8 cellular contexts compared by ENCODE assay signal in genomic region chr4:85127653-85128052, GRCh38.
A peak's percentile ranks its signal among the peaks of the same experiment; 100 is the strongest.
DNase-seq lines count a peak whose midpoint lies in the region; ATAC-seq and TF ChIP-seq lines count a peak whose summit lies in the region.

No MANE protein-coding gene starts in this region.

- no TSS peak for BruUV-seq in MCF 10A (replicated peaks; lab: Mats Ljungman, UMichigan)

- H3K4me1 ChIP-seq in breast epithelium (no peaks in the 10 kb centered on the region), GM23338 (ENCODE audit: insufficient read depth) (peaks cover 34% of the 10 kb centered on the region), lower lobe of right lung (no peaks in the 10 kb centered on the region)

- CTCF ChIA-PET in MCF 10A (lab: Yijun Ruan, JAX): interaction anchor here (0.5 to 1.1 kb wide), 5 partner anchors 10 to 921 kb away, joined by 3 to 5 read pairs (median 3); no protein-coding TSS in a partner anchor

- DNase-seq in MCF 10A (ENCODE audit: unreplicated experiment) (peak; percentile 35), breast epithelium (ENCODE audit: low spot score in 2 of 2) (no peak), GM23338 (ENCODE audit: low spot score) (peak; percentile 81), astrocyte of the spinal cord (ENCODE audit: low read depth, low spot score) (peak; percentile 22), lower lobe of right lung (no peak), medulla oblongata (ENCODE audit: extremely low spot score) (no peak), NCI-H526 treated with DMSO at 0.1 percent for 48 hours (lab: John Stamatoyannopoulos, UW) (no peak)

- ATAC-seq in GM23338 (peak; percentile 95), lower lobe of right lung (peak in 1 of 2 donors; percentile 48)

- H2AFZ ChIP-seq in GM23338: peak overlapping the region; percentile 80

- intact Hi-C loops in MCF 10A (cut with micrococcal nuclease) (no loop called here), breast epithelium (cut with DNase I; ENCODE audit: low total_unique reads) (no loop called here), lower lobe of right lung (cut with DNase I) (no loop called here)

- TF ChIP-seq POLR2A in breast epithelium (IDR thresholded peaks at IDR 0.05): no peak

- H3K27ac Mint-ChIP-seq in MCF 10A (ENCODE audit: low read depth, unreplicated experiment) (no peak overlapping the region), GM23338 (no peak overlapping the region)

- H3K27me3 ChIP-seq in breast epithelium: no peaks in the 10 kb centered on the region
- no peaks in the 10 kb centered on the region for H3K27me3 ChIP-seq in GM23338 (ENCODE audit: insufficient read depth)
- H3K27me3 ChIP-seq in lower lobe of right lung (ENCODE audit: low read depth): no peaks in the 10 kb centered on the region

- POLR2A ChIA-PET in MCF 10A (lab: Yijun Ruan, JAX): interaction anchor here (0.9 kb wide), 1 partner anchor 591 kb away, joined by 3 read pairs; no protein-coding TSS in a partner anchor

- TF ChIP-seq CTCF in MCF 10A (IDR thresholded peaks at IDR 0.05; ENCODE audit: unreplicated experiment) (peak; percentile 29), breast epithelium (IDR thresholded peaks at IDR 0.05) (no peak), GM23338 (conservative IDR thresholded peaks at IDR 0.05; ENCODE audit: low read depth in 2 of 2) (peak; percentile 65 to 79), astrocyte of the spinal cord (IDR thresholded peaks at IDR 0.05; ENCODE audit: low read depth, low read length) (peak; percentile 81), lower lobe of right lung (IDR thresholded peaks at IDR 0.05) (peak; percentile 27)

- H3K9me3 ChIP-seq in breast epithelium (no peaks in the 10 kb centered on the region), lower lobe of right lung (no peaks in the 10 kb centered on the region)

- H3K9me3 Mint-ChIP-seq in MCF 10A (ENCODE audit: unreplicated experiment) (no peaks in the 10 kb centered on the region), GM23338 (peaks cover 7% of the 10 kb centered on the region; the same call in 2 of the 3 replicates)

- H4K20me1 ChIP-seq in GM23338 (replicated peaks; ENCODE audit: insufficient read depth): no peaks in the 10 kb centered on the region

- H3K79me2 ChIP-seq in GM23338 (replicated peaks; ENCODE audit: insufficient read depth): no peaks in the 10 kb centered on the region

- no peaks in the 10 kb centered on the region for H3K36me3 ChIP-seq in breast epithelium
- H3K36me3 ChIP-seq in GM23338 (ENCODE audit: insufficient read depth): no peaks in the 10 kb centered on the region
- no peaks in the 10 kb centered on the region for H3K36me3 ChIP-seq in lower lobe of right lung

- H3K36me3 Mint-ChIP-seq in MCF 10A (ENCODE audit: insufficient read depth, unreplicated experiment) (no peaks in the 10 kb centered on the region), GM23338 (ENCODE audit: low read depth) (peaks cover 2% of the 10 kb centered on the region; the same call in 1 of the 3 replicates)

- peak overlapping the region; percentile 68 for H3K4me2 ChIP-seq in GM23338

- H3K4me3 ChIP-seq in breast epithelium: no peak overlapping the region
- H3K4me3 ChIP-seq in GM23338: 0 out of 2 replicates have a peak overlapping the region, but pooled peaks have one; percentile 12
- no peak overlapping the region for H3K4me3 ChIP-seq in astrocyte of the spinal cord (ENCODE audit: low read depth, low read length)
- H3K4me3 ChIP-seq in lower lobe of right lung: no peak overlapping the region

- no peaks in the 10 kb centered on the region; the same call in 1 of the 2 replicates for H3F3A ChIP-seq in GM23338 (replicated peaks; ENCODE audit: low read depth)

- no peak overlapping the region for H3K4me3 Mint-ChIP-seq in MCF 10A (ENCODE audit: unreplicated experiment)
- H3K4me3 Mint-ChIP-seq in GM23338: no peak overlapping the region

- H3K27me3 Mint-ChIP-seq in MCF 10A (ENCODE audit: insufficient read depth, unreplicated experiment): no peaks in the 10 kb centered on the region
- H3K27me3 Mint-ChIP-seq in GM23338 (ENCODE audit: insufficient read depth, low read depth, poor library complexity): peaks cover 2% of the 10 kb centered on the region

- no peak for TF ChIP-seq EP300 in Ishikawa (IDR thresholded peaks at IDR 0.05; ENCODE audit: borderline replicate concordance)

- peak; percentile 35; the same call in 1 of the 2 replicates for TF ChIP-seq RAD21 in Ishikawa (IDR thresholded peaks at IDR 0.05; ENCODE audit: low read depth)

- no peaks in the 10 kb centered on the region for H3K9me2 ChIP-seq in GM23338 (ENCODE audit: insufficient read depth)

- in situ Hi-C loops in astrocyte of the spinal cord (cut with HindIII; ENCODE audit: low sequenced_read_pairs): no loop called here

- H3K4me1 Mint-ChIP-seq in MCF 10A (ENCODE audit: insufficient read depth, unreplicated experiment): no peaks in the 10 kb centered on the region
- H3K4me1 Mint-ChIP-seq in GM23338: peaks cover 29% of the 10 kb centered on the region

- H3K27ac ChIP-seq in breast epithelium (no peak overlapping the region), GM23338 (ENCODE audit: low read depth) (no peak overlapping the region), lower lobe of right lung (no peak overlapping the region)

TF ChIP-seq in GM23338, 12 proteins besides CTCF, POLR2A, EP300 and RAD21 (continues in another document):
- TF ChIP-seq POLR2AphosphoS5 (IDR thresholded peaks at IDR 0.05; ENCODE audit: low read depth) (no peak), STAT1 (IDR thresholded peaks at IDR 0.05; ENCODE audit: unreplicated experiment) (no peak), JUNB (IDR thresholded peaks at IDR 0.05; ENCODE audit: unreplicated experiment) (no peak)

TF ChIP-seq in Ishikawa, 13 proteins besides CTCF, POLR2A, EP300 and RAD21:
- no peak for TF ChIP-seq TCF12 (IDR thresholded peaks at IDR 0.05; ENCODE audit: low read depth)
- TF ChIP-seq NFIC (IDR thresholded peaks at IDR 0.05): no peak
- no peak for TF ChIP-seq FOXM1 (IDR thresholded peaks at IDR 0.05; ENCODE audit: borderline replicate concordance, low read depth)
- no peak for TF ChIP-seq EGR1 (IDR thresholded peaks at IDR 0.05)
- TF ChIP-seq, protein P1, sequence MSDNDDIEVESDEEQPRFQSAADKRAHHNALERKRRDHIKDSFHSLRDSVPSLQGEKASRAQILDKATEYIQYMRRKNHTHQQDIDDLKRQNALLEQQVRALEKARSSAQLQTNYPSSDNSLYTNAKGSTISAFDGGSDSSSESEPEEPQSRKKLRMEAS (IDR thresholded peaks at IDR 0.05): peak; percentile 55; the same call in 1 of the 2 replicates
- no peak for TF ChIP-seq CEBPB (IDR thresholded peaks at IDR 0.05)
- no peak for TF ChIP-seq TAF1 (IDR thresholded peaks at IDR 0.05; ENCODE audit: low read depth)
- peak; percentile 86 for TF ChIP-seq USF1 (IDR thresholded peaks at IDR 0.05)
- TF ChIP-seq ZBTB7A (IDR thresholded peaks at IDR 0.05; ENCODE audit: low read depth): no peak
- TF ChIP-seq TEAD4 (IDR thresholded peaks at IDR 0.05): no peak
TF ChIP-seq in Ishikawa: peak in this region for 2.

Comparison
In these comparisons a context has a peak if more than half of its experiments do, and no peak if none do; other contexts are left out.
1. DNase-seq: peak in MCF 10A (single experiment), GM23338 (single experiment) and astrocyte of the spinal cord (single experiment); none in breast epithelium (0 of 2), lower lobe of right lung (single experiment), medulla oblongata (single experiment) and NCI-H526 treated with DMSO at 0.1 percent for 48 hours (single experiment).
2. CTCF ChIP-seq: peak in MCF 10A (single experiment), GM23338 (2 of 2), astrocyte of the spinal cord (single experiment) and lower lobe of right lung (single experiment); none in breast epithelium (0 of 3).